ENCODE assay signal across 1 cellular context in the genomic region with DNA sequence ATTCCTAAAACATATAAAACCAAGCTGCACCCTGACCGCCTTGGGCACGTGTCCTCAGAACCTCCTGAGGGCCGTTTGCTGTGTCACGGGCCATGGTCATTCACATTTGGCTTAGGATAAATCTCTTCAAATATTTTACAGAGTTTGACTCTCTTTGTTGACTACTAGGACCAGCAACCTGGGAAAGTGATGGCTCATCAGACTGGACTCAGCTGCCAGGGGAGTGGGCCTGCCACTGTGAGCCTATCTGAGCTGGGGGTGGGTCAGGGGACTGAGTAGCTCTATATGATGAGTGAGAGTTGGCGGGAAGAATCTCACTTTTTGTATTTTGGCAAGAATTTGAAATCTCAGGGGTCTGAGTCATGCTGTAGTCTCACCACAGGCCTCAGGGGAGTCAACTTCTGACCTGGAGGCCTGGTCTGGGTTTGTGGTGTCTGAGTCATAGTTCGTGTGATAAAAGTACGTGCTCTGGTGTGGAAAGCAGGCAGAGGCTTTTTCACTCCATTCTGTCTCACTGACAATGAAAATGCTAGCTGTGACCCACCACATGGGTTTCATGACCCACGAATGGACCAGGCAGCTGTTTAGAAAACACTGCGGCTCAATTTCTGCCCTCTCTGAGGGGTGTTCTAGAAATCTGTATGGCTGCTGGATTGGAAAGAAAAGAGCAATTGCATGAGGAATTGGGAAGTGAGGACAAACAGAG.
TF ChIP-seq lines count a peak whose summit lies in the region.

No MANE protein-coding gene starts in this region.

TF ChIP-seq in HCT116, 20 proteins besides CTCF, POLR2A, EP300 and RAD21 (continued from another document):
- TF ChIP-seq EGR1 (IDR thresholded peaks at IDR 0.05; ENCODE audit: low read depth): no peak
- TF ChIP-seq EZH2phosphoT487 (IDR thresholded peaks at IDR 0.05; ENCODE audit: borderline replicate concordance): no peak
- no peak for TF ChIP-seq SRF (IDR thresholded peaks at IDR 0.05; ENCODE audit: low read depth)
- TF ChIP-seq, protein P1, sequence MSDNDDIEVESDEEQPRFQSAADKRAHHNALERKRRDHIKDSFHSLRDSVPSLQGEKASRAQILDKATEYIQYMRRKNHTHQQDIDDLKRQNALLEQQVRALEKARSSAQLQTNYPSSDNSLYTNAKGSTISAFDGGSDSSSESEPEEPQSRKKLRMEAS (IDR thresholded peaks at IDR 0.05): no peak
- no peak for TF ChIP-seq ZNF274 (IDR thresholded peaks at IDR 0.05; ENCODE audit: low read depth, low read length)
- TF ChIP-seq, protein P2, sequence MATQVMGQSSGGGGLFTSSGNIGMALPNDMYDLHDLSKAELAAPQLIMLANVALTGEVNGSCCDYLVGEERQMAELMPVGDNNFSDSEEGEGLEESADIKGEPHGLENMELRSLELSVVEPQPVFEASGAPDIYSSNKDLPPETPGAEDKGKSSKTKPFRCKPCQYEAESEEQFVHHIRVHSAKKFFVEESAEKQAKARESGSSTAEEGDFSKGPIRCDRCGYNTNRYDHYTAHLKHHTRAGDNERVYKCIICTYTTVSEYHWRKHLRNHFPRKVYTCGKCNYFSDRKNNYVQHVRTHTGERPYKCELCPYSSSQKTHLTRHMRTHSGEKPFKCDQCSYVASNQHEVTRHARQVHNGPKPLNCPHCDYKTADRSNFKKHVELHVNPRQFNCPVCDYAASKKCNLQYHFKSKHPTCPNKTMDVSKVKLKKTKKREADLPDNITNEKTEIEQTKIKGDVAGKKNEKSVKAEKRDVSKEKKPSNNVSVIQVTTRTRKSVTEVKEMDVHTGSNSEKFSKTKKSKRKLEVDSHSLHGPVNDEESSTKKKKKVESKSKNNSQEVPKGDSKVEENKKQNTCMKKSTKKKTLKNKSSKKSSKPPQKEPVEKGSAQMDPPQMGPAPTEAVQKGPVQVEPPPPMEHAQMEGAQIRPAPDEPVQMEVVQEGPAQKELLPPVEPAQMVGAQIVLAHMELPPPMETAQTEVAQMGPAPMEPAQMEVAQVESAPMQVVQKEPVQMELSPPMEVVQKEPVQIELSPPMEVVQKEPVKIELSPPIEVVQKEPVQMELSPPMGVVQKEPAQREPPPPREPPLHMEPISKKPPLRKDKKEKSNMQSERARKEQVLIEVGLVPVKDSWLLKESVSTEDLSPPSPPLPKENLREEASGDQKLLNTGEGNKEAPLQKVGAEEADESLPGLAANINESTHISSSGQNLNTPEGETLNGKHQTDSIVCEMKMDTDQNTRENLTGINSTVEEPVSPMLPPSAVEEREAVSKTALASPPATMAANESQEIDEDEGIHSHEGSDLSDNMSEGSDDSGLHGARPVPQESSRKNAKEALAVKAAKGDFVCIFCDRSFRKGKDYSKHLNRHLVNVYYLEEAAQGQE (IDR thresholded peaks at IDR 0.05; ENCODE audit: low read depth): no peak
- peak; percentile 73; the same call in 1 of the 2 replicates for TF ChIP-seq POLR2AphosphoS5 (IDR thresholded peaks at IDR 0.05; ENCODE audit: low read depth, low read length)
- peak; percentile 30 for TF ChIP-seq YY1 (IDR thresholded peaks at IDR 0.05; ENCODE audit: extremely low read depth, insufficient replicate concordance, low read depth, low read length)
- no peak for TF ChIP-seq SIN3A (IDR thresholded peaks at IDR 0.05; ENCODE audit: low read depth)
- TF ChIP-seq SP1 (IDR thresholded peaks at IDR 0.05; ENCODE audit: low read depth): no peak
- peak; percentile 54 for TF ChIP-seq TCF7L2 (IDR thresholded peaks at IDR 0.05; ENCODE audit: borderline replicate concordance, extremely low read depth, insufficient read depth, insufficient read length)
- no peak for TF ChIP-seq ZFX (IDR thresholded peaks at IDR 0.05)
- no peak for TF ChIP-seq JUND (IDR thresholded peaks at IDR 0.05)
